8 cellular contexts compared by ENCODE assay signal in the genomic region with DNA sequence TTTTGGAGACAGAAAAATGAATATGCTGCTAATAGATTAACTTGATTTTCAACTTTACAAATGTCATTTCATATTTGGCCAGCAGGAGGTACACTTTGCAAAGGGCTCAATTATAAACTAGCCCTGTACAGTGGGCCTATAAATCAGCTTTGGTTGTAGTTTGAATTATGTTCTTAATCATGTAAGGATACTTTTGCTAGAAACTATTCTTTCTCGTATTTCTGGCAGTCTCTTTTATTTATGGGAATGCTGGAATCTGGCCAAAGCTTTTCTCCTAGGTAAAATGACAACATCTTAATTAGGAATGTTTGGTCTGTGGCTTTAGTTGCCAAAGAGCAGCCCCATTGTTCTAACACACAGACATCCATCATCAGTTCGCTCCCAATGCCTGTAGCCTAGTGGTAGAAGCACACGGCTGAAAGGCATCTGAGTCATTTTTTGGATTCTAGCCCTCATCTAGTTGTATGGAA.
DNase-seq lines count a peak whose midpoint lies in the region; ATAC-seq and TF ChIP-seq lines count a peak whose summit lies in the region.

No MANE protein-coding gene starts in this region.

- no peak overlapping the region for H3K4me3 Mint-ChIP-seq in activated T-helper 17 cell treated with anti-CD3 and anti-CD28 coated beads, Interleukin-2, amount 50 U/mL, for 72 hours

- H3K36me3 Mint-ChIP-seq in activated T-helper 17 cell treated with anti-CD3 and anti-CD28 coated beads, Interleukin-2, amount 50 U/mL, for 72 hours (ENCODE audit: low read depth), result no peaks in the 10 kb centered on the region

- no peaks in the 10 kb centered on the region for H3K4me1 Mint-ChIP-seq in activated T-helper 17 cell treated with anti-CD3 and anti-CD28 coated beads, Interleukin-2, amount 50 U/mL, for 72 hours

- no peak overlapping the region for H3K27ac ChIP-seq in C4-2B

- no peak overlapping the region for H3K27ac Mint-ChIP-seq in activated T-helper 17 cell treated with anti-CD3 and anti-CD28 coated beads, Interleukin-2, amount 50 U/mL, for 72 hours

- H3K27me3 Mint-ChIP-seq in activated T-helper 17 cell treated with anti-CD3 and anti-CD28 coated beads, Interleukin-2, amount 50 U/mL, for 72 hours, result no peaks in the 10 kb centered on the region

- peak; percentile 86 for TF ChIP-seq CTCF in C4-2B (conservative IDR thresholded peaks at IDR 0.05)

- ATAC-seq in HG02588 (IDR thresholded peaks at IDR 0.05; ENCODE audit: unreplicated experiment), result no peak
- ATAC-seq in activated T-helper 17 cell treated with anti-CD3 and anti-CD28 coated beads, Interleukin-2, amount 50 U/mL, for 72 hours (replicated peaks), result no peak

- DNase-seq in Kasumi-1 (lab: John Stamatoyannopoulos, UW) (peak; percentile 48 to 50), SK-N-DZ (ENCODE audit: low spot score) (peak; percentile 3), kidney glomerular epithelial cell (lab: John Stamatoyannopoulos, UW) (peak; percentile 61), HCEC 1CT (no peak), RPMI8226 (no peak)

- peaks cover 15% of the 10 kb centered on the region for H3K9me3 Mint-ChIP-seq in activated T-helper 17 cell treated with anti-CD3 and anti-CD28 coated beads, Interleukin-2, amount 50 U/mL, for 72 hours

Comparison
In these comparisons a context has a peak if more than half of its experiments do, and no peak if none do; other contexts are left out.
1. DNase-seq: peak in Kasumi-1 (2 of 2), SK-N-DZ (single experiment) and kidney glomerular epithelial cell (single experiment); none in HCEC 1CT (single experiment) and RPMI8226 (single experiment).